8 cellular contexts compared by ENCODE assay signal in the genomic region with DNA sequence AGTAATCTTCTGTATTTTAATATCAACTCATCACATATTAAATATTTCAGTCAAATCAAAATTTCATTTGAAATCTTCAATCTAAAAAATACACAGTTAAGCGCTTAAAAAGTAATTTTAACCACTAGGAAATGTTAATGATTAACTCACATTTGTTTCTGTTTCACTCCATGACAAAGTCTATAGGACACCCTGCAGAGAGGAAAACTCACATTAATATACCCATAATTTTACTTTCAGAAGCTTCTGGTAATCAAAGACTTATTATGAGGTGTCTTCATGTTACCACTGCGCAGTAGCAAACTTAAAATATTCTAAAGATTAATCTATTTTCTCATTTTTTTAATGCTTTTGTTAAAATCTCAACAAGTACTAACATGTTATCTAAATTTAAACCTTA. TPM values are rescaled to one million over a fixed set of nuclear protein-coding genes. Genes with fewer than 3 reads are reported as not detected.
DNase-seq lines count a peak whose midpoint lies in the region; ATAC-seq, FAIRE-seq and TF ChIP-seq lines count a peak whose summit lies in the region.

No MANE protein-coding gene starts in this region.

- H3K4me1 Mint-ChIP-seq in CD14-positive monocyte: peaks cover 7% of the 10 kb centered on the region

- ATAC-seq in GM19023 (IDR thresholded peaks at IDR 0.05; ENCODE audit: unreplicated experiment) (no peak), omental fat pad (ENCODE audit: low FRiP score) (no peak)

- H3K27me3 ChIP-seq in bronchial epithelial cell (ENCODE audit: control insufficient read depth, insufficient read depth, low read length) (no peaks in the 10 kb centered on the region), muscle layer of colon (ENCODE audit: control insufficient read depth in 1 of 2, insufficient read depth in 2 of 2, low read length in 2 of 2) (peaks cover 0 to 8% of the 10 kb centered on the region in 2 donors)

- FAIRE-seq in bronchial epithelial cell (lab: Jason Lieb, UNC): no peak

- intact Hi-C loops in CD14-positive monocyte (cut with micrococcal nuclease): loop anchor here in 1 of 2 donors (5.0 kb wide), 1 partner anchor 47 kb away; the partner anchor contains the start of gene CCNJ
- intact Hi-C loops in head of caudate nucleus (cut with DNase I): no loop called here

- peak overlapping the region; percentile 92 to 95 for H3K4me3 Mint-ChIP-seq in CD14-positive monocyte

- TF ChIP-seq CTCF in CD14-positive monocyte (IDR thresholded peaks at IDR 0.05) (no peak), bronchial epithelial cell (IDR thresholded peaks at IDR 0.05; ENCODE audit: insufficient read depth, low read length, severe bottlenecking) (no peak), omental fat pad (IDR thresholded peaks at IDR 0.05) (no peak)

- H3K27ac Mint-ChIP-seq in CD14-positive monocyte: peak overlapping the region in 1 of 7 donors; percentile 99

- peaks cover 4 to 14% of the 10 kb centered on the region in 2 donors for H3K36me3 Mint-ChIP-seq in CD14-positive monocyte

- H3K27me3 Mint-ChIP-seq in CD14-positive monocyte (ENCODE audit: low read depth in 3 of 3): peaks cover 16 to 27% (median 21%) of the 10 kb centered on the region in 3 donors

- DNase-seq in CD14-positive monocyte (ENCODE audit: low spot score): no peak
- DNase-seq in Jurkat, Clone E6-1 (ENCODE audit: low read depth, low spot score): no peak
- no peak for DNase-seq in bronchial epithelial cell (ENCODE audit: low read depth)
- DNase-seq in inferior parietal cortex (ENCODE audit: extremely low spot score): no peak
- no peak for DNase-seq in omental fat pad (ENCODE audit: low spot score)
- DNase-seq in head of caudate nucleus: no peak

- peaks cover 5% of the 10 kb centered on the region for H3K4me1 ChIP-seq in muscle layer of colon (ENCODE audit: insufficient read depth, low read length)

- H3K27ac ChIP-seq in muscle layer of colon (ENCODE audit: low read depth, low read length): no peak overlapping the region

- peak overlapping the region; percentile 77 for H3K4me3 ChIP-seq in Jurkat, Clone E6-1 (ENCODE audit: low read length)
- peak overlapping the region; percentile 69 for H3K4me3 ChIP-seq in bronchial epithelial cell (ENCODE audit: low read depth, low read length)
- peak overlapping the region; percentile 88 to 90 for H3K4me3 ChIP-seq in muscle layer of colon (ENCODE audit: low read depth in 1 of 2, low read length in 2 of 2)

- H3K9me3 Mint-ChIP-seq in CD14-positive monocyte: peaks cover 3 to 23% (median 22%) of the 10 kb centered on the region in 7 donors

- no peaks in the 10 kb centered on the region for H3K9me3 ChIP-seq in muscle layer of colon (ENCODE audit: low read length)

- H3K9ac ChIP-seq in muscle layer of colon (ENCODE audit: low read length): no peak overlapping the region

- no peaks in the 10 kb centered on the region for H3K36me3 ChIP-seq in bronchial epithelial cell (ENCODE audit: control insufficient read depth, insufficient read depth, low read length)
- no peaks in the 10 kb centered on the region for H3K36me3 ChIP-seq in muscle layer of colon (ENCODE audit: insufficient read depth, low read length)

RNA-seq across cellular contexts. Expression of gene ZNF518A, which starts 41.0 kb away (rescaled TPM):
- polyA plus RNA-seq in CD14-positive monocyte: 10 to 100 TPM in 1 of 2 donors, 1 to 10 TPM in 1; 9.5 to 15.8 TPM
- polyA plus RNA-seq in Jurkat, Clone E6-1 (2012; ENCODE audit: insufficient read depth, insufficient read length): 11.9 TPM
- total RNA-seq in bronchial epithelial cell (21.1 and 26.2 TPM in 2 replicates), omental fat pad (10 to 100 TPM; 12.3 to 31.8 (median 16.4) TPM)

RNA-seq across cellular contexts. Expression of gene CCNJ, which starts 45.7 kb away (rescaled TPM):
- 1 to 10 TPM; 1.3 to 2.5 TPM for polyA plus RNA-seq in CD14-positive monocyte
- 8.8 TPM for polyA plus RNA-seq in Jurkat, Clone E6-1 (2012; ENCODE audit: insufficient read depth, insufficient read length)
- total RNA-seq in bronchial epithelial cell (10.1 and 10.5 TPM in 2 replicates), omental fat pad (10 to 100 TPM in 1 of 4 donors, 1 to 10 TPM in 3; 3.8 to 12.1 (median 5.1) TPM)
